Comparison of ENCODE assay signal across 8 cellular contexts in genomic region chr17:7632492-7632894, GRCh38. TPM values are rescaled to one million over a fixed set of nuclear protein-coding genes. Genes with fewer than 3 reads are reported as not detected.
DNase-seq lines count a peak whose midpoint lies in the region; ATAC-seq and TF ChIP-seq lines count a peak whose summit lies in the region.

No MANE protein-coding gene starts in this region.

- 52 to 56% methylated on average over 6 of the region's 6 CpGs for WGBS in heart right ventricle, 2 donors

- H3K4me1 ChIP-seq in heart right ventricle, result peaks cover 3 to 25% (median 6%) of the 10 kb centered on the region in 9 donors

- H3K4me1 Mint-ChIP-seq in activated T-helper 2 cell treated with anti-CD3 and anti-CD28 coated beads, Interferon-gamma antibody, Interleukin-2, Interleukin-4, amounts not matched to agents 10 μg/mL and 5 μg/mL and 100 μg/mL, durations not matched to agents 14 hours and 24 hours and 36 hours (ENCODE audit: low read depth), result peaks cover 7% of the 10 kb centered on the region

- ATAC-seq in heart right ventricle (peak in 2 of 8 donors; percentile 29 to 36), Right ventricle myocardium superior (ENCODE audit: poor library complexity) (no peak), HG03442 (IDR thresholded peaks at IDR 0.05; ENCODE audit: unreplicated experiment) (no peak), GM18505 (IDR thresholded peaks at IDR 0.05; ENCODE audit: unreplicated experiment) (no peak)

- no peaks in the 10 kb centered on the region for H3K27me3 Mint-ChIP-seq in activated T-helper 2 cell treated with anti-CD3 and anti-CD28 coated beads, Interferon-gamma antibody, Interleukin-2, Interleukin-4, amounts not matched to agents 10 μg/mL and 5 μg/mL and 100 μg/mL, durations not matched to agents 14 hours and 24 hours and 36 hours (ENCODE audit: low read depth)

- no peaks in the 10 kb centered on the region for H3K36me3 ChIP-seq in heart right ventricle

- no peaks in the 10 kb centered on the region for H3K9me3 ChIP-seq in heart right ventricle

- no peak overlapping the region for H3K27ac Mint-ChIP-seq in activated T-helper 2 cell treated with anti-CD3 and anti-CD28 coated beads, Interferon-gamma antibody, Interleukin-2, Interleukin-4, amounts not matched to agents 10 μg/mL and 5 μg/mL and 100 μg/mL, durations not matched to agents 14 hours and 24 hours and 36 hours

- TF ChIP-seq POLR2A in GM18505 (IDR thresholded peaks at IDR 0.05; ENCODE audit: borderline replicate concordance, extremely low read depth, insufficient read depth, insufficient read length), result no peak

- intact Hi-C loops in heart right ventricle (cut with DNase I) (loop anchor here in 7 of 10 donors (2.0 to 10.0 kb wide), 3 partner anchors 55 to 62 kb away; partner anchors contain the start of genes WRAP53 (in 6 of the 7) and TP53 (in 5 of the 7)), Right ventricle myocardium superior (cut with DNase I) (loop anchor here (2.0 kb wide), 1 partner anchor 56 kb away; the partner anchor contains the start of gene WRAP53)
- intact Hi-C loops in activated T-helper 2 cell treated with anti-CD3 and anti-CD28 coated beads, Interferon-gamma antibody, Interleukin-2, Interleukin-4, amounts not matched to agents 10 μg/mL and 5 μg/mL and 100 μg/mL, durations not matched to agents 14 hours and 24 hours and 36 hours (cut with micrococcal nuclease), result loop anchor here (1.0 kb wide), 1 partner anchor 56 kb away; the partner anchor contains the start of gene WRAP53

- no peaks in the 10 kb centered on the region for H3K9me3 Mint-ChIP-seq in activated T-helper 2 cell treated with anti-CD3 and anti-CD28 coated beads, Interferon-gamma antibody, Interleukin-2, Interleukin-4, amounts not matched to agents 10 μg/mL and 5 μg/mL and 100 μg/mL, durations not matched to agents 14 hours and 24 hours and 36 hours

- no peak overlapping the region for H3K27ac ChIP-seq in heart right ventricle

- DNase-seq in heart right ventricle, result peak in 1 of 2 donors; percentile 17
- DNase-seq in Right ventricle myocardium superior, result no peak
- peak; percentile 30 for DNase-seq in NCI-H1694 treated with DMSO at 0.1 percent for 48 hours (lab: John Stamatoyannopoulos, UW)
- peak; percentile 25 for DNase-seq in activated T-helper 2 cell treated with anti-CD3 and anti-CD28 coated beads, Interferon-gamma antibody, Interleukin-2, Interleukin-4, amounts not matched to agents 10 μg/mL and 5 μg/mL and 100 μg/mL, durations not matched to agents 14 hours and 24 hours and 36 hours (ENCODE audit: low spot score)
- DNase-seq in iris pigment epithelial cell (ENCODE audit: low read depth), result peak; percentile 50
- no peak for DNase-seq in NCI-H2227 treated with DMSO at 0.1 percent for 48 hours (lab: John Stamatoyannopoulos, UW)

- no peak overlapping the region for H3K4me3 ChIP-seq in heart right ventricle

- H3K4me3 Mint-ChIP-seq in activated T-helper 2 cell treated with anti-CD3 and anti-CD28 coated beads, Interferon-gamma antibody, Interleukin-2, Interleukin-4, amounts not matched to agents 10 μg/mL and 5 μg/mL and 100 μg/mL, durations not matched to agents 14 hours and 24 hours and 36 hours (ENCODE audit: low read depth), result no peak overlapping the region

- H3K36me3 Mint-ChIP-seq in activated T-helper 2 cell treated with anti-CD3 and anti-CD28 coated beads, Interferon-gamma antibody, Interleukin-2, Interleukin-4, amounts not matched to agents 10 μg/mL and 5 μg/mL and 100 μg/mL, durations not matched to agents 14 hours and 24 hours and 36 hours (ENCODE audit: low read depth), result no peaks in the 10 kb centered on the region

- no peaks in the 10 kb centered on the region for H3K27me3 ChIP-seq in heart right ventricle

- peak; percentile 11 to 56 (median 48) for TF ChIP-seq CTCF in heart right ventricle (IDR thresholded peaks at IDR 0.05)

RNA-seq across cellular contexts. Expression of gene SHBG, which starts 2.6 kb away (rescaled TPM):
- total RNA-seq in heart right ventricle (under 1 TPM in 7 of 10 donors, not detected in 3; 0.25 to 0.77 (median 0.38) TPM), Right ventricle myocardium superior (0.54 TPM)
- 1 to 10 TPM in 1 of 2 donors, under 1 TPM in 1; 0.19 to 1.3 TPM for polyA plus RNA-seq in heart right ventricle
- 0.46 TPM in 1 of 2 replicates, not detected in the other for total RNA-seq in activated T-helper 2 cell treated with anti-CD3 and anti-CD28 coated beads, Interferon-gamma antibody, Interleukin-2, Interleukin-4, amounts not matched to agents 10 μg/mL and 5 μg/mL and 100 μg/mL, durations not matched to agents 14 hours and 24 hours and 36 hours

RNA-seq across cellular contexts. Expression of gene SAT2, which starts 4.9 kb away (rescaled TPM):
- total RNA-seq in heart right ventricle, result 10 to 100 TPM; 45.7 to 83.3 (median 66.0) TPM
- polyA plus RNA-seq in heart right ventricle, result 100 to 1,000 TPM; 138 to 164 TPM
- 80.0 TPM for total RNA-seq in Right ventricle myocardium superior
- total RNA-seq in activated T-helper 2 cell treated with anti-CD3 and anti-CD28 coated beads, Interferon-gamma antibody, Interleukin-2, Interleukin-4, amounts not matched to agents 10 μg/mL and 5 μg/mL and 100 μg/mL, durations not matched to agents 14 hours and 24 hours and 36 hours, result 25.4 and 27.9 TPM in 2 replicates

RNA-seq across cellular contexts. Expression of gene FXR2, which starts 17.8 kb away (rescaled TPM):
- total RNA-seq in heart right ventricle (100 to 1,000 TPM in 3 of 10 donors, 10 to 100 TPM in 7; 81.7 to 104 (median 90.5) TPM), Right ventricle myocardium superior (101 TPM)
- polyA plus RNA-seq in heart right ventricle, result 100 to 1,000 TPM in 1 of 2 donors, 10 to 100 TPM in 1; 52.2 to 111 TPM
- 59.0 and 63.1 TPM in 2 replicates for total RNA-seq in activated T-helper 2 cell treated with anti-CD3 and anti-CD28 coated beads, Interferon-gamma antibody, Interleukin-2, Interleukin-4, amounts not matched to agents 10 μg/mL and 5 μg/mL and 100 μg/mL, durations not matched to agents 14 hours and 24 hours and 36 hours

RNA-seq across cellular contexts. Expression of gene ATP1B2, which starts 18.2 kb away (rescaled TPM):
- total RNA-seq in heart right ventricle (1 to 10 TPM; 1.4 to 6.5 (median 3.9) TPM), Right ventricle myocardium superior (3.1 TPM)
- 1 to 10 TPM in 1 of 2 donors, under 1 TPM in 1; 0.91 to 6.2 TPM for polyA plus RNA-seq in heart right ventricle
- total RNA-seq in activated T-helper 2 cell treated with anti-CD3 and anti-CD28 coated beads, Interferon-gamma antibody, Interleukin-2, Interleukin-4, amounts not matched to agents 10 μg/mL and 5 μg/mL and 100 μg/mL, durations not matched to agents 14 hours and 24 hours and 36 hours, result 0.32 and 0.37 TPM in 2 replicates

RNA-seq across cellular contexts. Expression of gene SOX15, which starts 42.6 kb away (rescaled TPM):
- total RNA-seq in heart right ventricle, result 1 to 10 TPM in 6 of 10 donors, under 1 TPM in 4; 0.23 to 1.7 (median 1.2) TPM
- 1 to 10 TPM in 1 of 2 donors, under 1 TPM in 1; 0.78 to 2.6 TPM for polyA plus RNA-seq in heart right ventricle
- total RNA-seq in Right ventricle myocardium superior, result 0.91 TPM
- 0.21 and 0.60 TPM in 2 replicates for total RNA-seq in activated T-helper 2 cell treated with anti-CD3 and anti-CD28 coated beads, Interferon-gamma antibody, Interleukin-2, Interleukin-4, amounts not matched to agents 10 μg/mL and 5 μg/mL and 100 μg/mL, durations not matched to agents 14 hours and 24 hours and 36 hours

Comparison
In these comparisons a context has a peak if more than half of its experiments do, and no peak if none do; other contexts are left out.
1. DNase-seq: peak in NCI-H1694 treated with DMSO at 0.1 percent for 48 hours (single experiment), activated T-helper 2 cell treated with anti-CD3 and anti-CD28 coated beads, Interferon-gamma antibody, Interleukin-2, Interleukin-4, amounts not matched to agents 10 μg/mL and 5 μg/mL and 100 μg/mL, durations not matched to agents 14 hours and 24 hours and 36 hours (single experiment) and iris pigment epithelial cell (single experiment); none in Right ventricle myocardium superior (single experiment) and NCI-H2227 treated with DMSO at 0.1 percent for 48 hours (single experiment).